1 cellular context compared by ENCODE assay signal in genomic region chr1:27614625-27615344, GRCh38.
A peak's percentile ranks its signal among the peaks of the same experiment; 100 is the strongest.
TF ChIP-seq lines count a peak whose summit lies in the region.

No MANE protein-coding gene starts in this region.

TF ChIP-seq in H1, 55 proteins besides CTCF, POLR2A, EP300 and RAD21:
- TF ChIP-seq HDAC2 (IDR thresholded peaks at IDR 0.05; ENCODE audit: borderline replicate concordance in 1 of 2, low read depth in 2 of 2, low read length in 2 of 2) (peak in 1 of 2 experiments; percentile 94; a peak in 1 of 4 replicates), CEBPB (IDR thresholded peaks at IDR 0.05; ENCODE audit: low read depth, low read length) (no peak), KDM1A (IDR thresholded peaks at IDR 0.05; ENCODE audit: borderline replicate concordance, low read length) (peak; percentile 98), BCL11A (IDR thresholded peaks at IDR 0.05; ENCODE audit: low read depth in 2 of 2, low read length in 2 of 2) (no peak), BACH1 (IDR thresholded peaks at IDR 0.05; ENCODE audit: low read length) (no peak), SIN3A (conservative IDR thresholded peaks at IDR 0.05 in 1 of 2, IDR thresholded peaks at IDR 0.05 in 1 of 2; ENCODE audit: low read depth in 1 of 2, low read length in 2 of 2) (0 out of 4 replicates have a peak, but pooled peaks of 1 of the 2 experiments have one; percentile 47)
